In the genomic region with DNA sequence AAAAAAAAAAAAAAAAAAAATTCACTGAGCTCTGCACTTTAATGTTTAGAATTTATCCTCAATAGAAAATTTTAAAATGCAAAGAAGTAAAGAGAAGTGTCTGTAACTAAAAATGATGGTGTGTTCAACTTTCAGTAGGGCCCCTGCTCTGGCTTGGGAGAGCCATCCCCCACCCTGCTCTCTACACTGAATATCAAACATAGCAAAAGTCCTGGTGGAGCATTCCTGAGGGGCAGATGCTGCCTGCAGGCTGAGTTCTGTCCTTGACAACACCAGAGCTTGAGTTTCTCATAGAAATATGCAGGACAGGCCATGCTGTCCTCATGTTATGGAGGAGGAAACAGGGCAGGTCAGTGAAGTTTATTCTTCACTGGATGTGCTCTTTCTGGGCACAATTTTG, we compare ENCODE assay signal across 25 cellular contexts. TPM values are rescaled to one million over a fixed set of nuclear protein-coding genes. Genes with fewer than 3 reads are reported as not detected.
DNase-seq lines count a peak whose midpoint lies in the region; ATAC-seq and TF ChIP-seq lines count a peak whose summit lies in the region.
"Had no signal": no experiment of that assay in that cellular context is flagged by ENCODE, and none has a peak within 500 bp of the region (broad histone marks: within the 10 kb centered on the region; RNA-seq: fewer than 3 reads in every experiment).

No MANE protein-coding gene starts in this region.

- DNase-seq in DND-41, result no peak
- no peak for DNase-seq in adrenal gland
- no peak for DNase-seq in naive thymus-derived CD8-positive, alpha-beta T cell
- no peak for DNase-seq in NCI-H2171 treated with DMSO at 0.1 percent for 48 hours (lab: John Stamatoyannopoulos, UW)
- DNase-seq in activated T-cell treated with anti-CD3 and anti-CD28 coated beads, Interleukin-2, amount 50 U/mL, for 48 hours, result no peak
- DNase-seq in amygdala (lab: John Stamatoyannopoulos, UW), result no peak
- DNase-seq in kidney glomerular epithelial cell (lab: John Stamatoyannopoulos, UW), result no peak
- DNase-seq: AML-193; Caco-2; CD8-positive, alpha-beta T cell; DMS79 treated with DMSO at 0.1 percent for 48 hours; GM23248; IMR-90; KG1; NCI-H1048; NCI-H1694 treated with DMSO at 0.1 percent for 48 hours; NCI-H226; NCI-H510A treated with DMSO at 0.1 percent for 48 hours; NCI-H82; PC-9 had no signal

- no peaks in the 10 kb centered on the region for H3K79me2 ChIP-seq in DND-41 (ENCODE audit: insufficient read depth, low read length)

- no peaks in the 10 kb centered on the region for H3K27me3 Mint-ChIP-seq in naive thymus-derived CD8-positive, alpha-beta T cell

- intact Hi-C loops in adrenal gland (cut with DNase I), result loop anchor here in 1 of 2 donors (10.0 kb wide), 1 partner anchor 50 kb away; no protein-coding TSS in a partner anchor

- no peak for ATAC-seq in DND-41 (ENCODE audit: insufficient read depth, low read depth)
- ATAC-seq in naive thymus-derived CD8-positive, alpha-beta T cell, result no peak
- ATAC-seq: A549; CD8-positive, alpha-beta T cell; HCT116; Right ventricle myocardium inferior had no signal

- H3K27ac Mint-ChIP-seq in naive thymus-derived CD8-positive, alpha-beta T cell, result peak overlapping the region in 6 of 10 donors; percentile 14 to 90 (median 75)
- H3K27ac Mint-ChIP-seq: CD8-positive, alpha-beta T cell had no signal

- H3K4me3 ChIP-seq in DND-41 (ENCODE audit: low read depth in 1 of 2, low read length in 2 of 2), result no peak overlapping the region
- H3K4me3 ChIP-seq in adrenal gland, result no peak overlapping the region
- H3K4me3 ChIP-seq: A549, GM23248, PC-9, SJSA1 had no signal

- H4K20me1 ChIP-seq in DND-41 (ENCODE audit: insufficient read depth, low read length), result no peaks in the 10 kb centered on the region

- H2AFZ ChIP-seq in DND-41 (ENCODE audit: low read depth, low read length), result no peak overlapping the region
- H2AFZ ChIP-seq: GM23248, PC-9 had no signal

- no peak for TF ChIP-seq CTCF in DND-41 (IDR thresholded peaks at IDR 0.05; ENCODE audit: borderline replicate concordance, extremely low read depth, low read length, poor library complexity, severe bottlenecking)
- no peak for TF ChIP-seq CTCF in adrenal gland (IDR thresholded peaks at IDR 0.05)

- peak overlapping the region; percentile 44; the same call in 1 of the 2 replicates for H3K27ac ChIP-seq in DND-41 (ENCODE audit: low read length)
- H3K27ac ChIP-seq in KOPT-K1 (ENCODE audit: low read depth, low read length, poor library complexity, severe bottlenecking), result peak overlapping the region; percentile 62
- peak overlapping the region in 3 of 5 donors; percentile 64 to 81 (median 72) for H3K27ac ChIP-seq in adrenal gland
- H3K27ac ChIP-seq: A549, GM23248, PC-9, SJSA1 had no signal

- H3K4me1 ChIP-seq in DND-41 (ENCODE audit: insufficient read depth, low read length) (peaks cover 78% of the 10 kb centered on the region), adrenal gland (replicated peaks in 1 of 2) (peaks cover 28 to 40% of the 10 kb centered on the region in 2 donors)
- H3K4me1 ChIP-seq: A549, Caco-2, SJSA1 had no signal

- H3K9me3 ChIP-seq in DND-41 (ENCODE audit: insufficient read depth, low read length, severe bottlenecking) (no peaks in the 10 kb centered on the region), KOPT-K1 (ENCODE audit: insufficient read depth, low read length, poor library complexity, severe bottlenecking) (no peaks in the 10 kb centered on the region), adrenal gland (replicated peaks in 1 of 3) (no peaks in the 10 kb centered on the region)
- H3K9me3 ChIP-seq: A549, Caco-2, SJSA1 had no signal

- H3K36me3 Mint-ChIP-seq in naive thymus-derived CD8-positive, alpha-beta T cell, result no peaks in the 10 kb centered on the region
- H3K36me3 Mint-ChIP-seq: CD8-positive, alpha-beta T cell had no signal

- H3K4me3 Mint-ChIP-seq in naive thymus-derived CD8-positive, alpha-beta T cell, result no peak overlapping the region
- H3K4me3 Mint-ChIP-seq: CD8-positive, alpha-beta T cell had no signal

- POLR2A ChIA-PET in naive thymus-derived CD8-positive, alpha-beta T cell (lab: Charles Lee), result interaction anchor here (0.7 to 1.9 kb wide), 3 partner anchors 14 to 33 kb away, joined by 3 to 5 read pairs (median 5); no protein-coding TSS in a partner anchor

- H3K27me3 ChIP-seq in DND-41 (ENCODE audit: insufficient read depth, low read length, poor library complexity), result no peaks in the 10 kb centered on the region
- H3K27me3 ChIP-seq in adrenal gland, result no peaks in the 10 kb centered on the region

- peaks cover 53 to 94% (median 91%) of the 10 kb centered on the region in 4 donors for H3K4me1 Mint-ChIP-seq in naive thymus-derived CD8-positive, alpha-beta T cell

- H3K9me3 Mint-ChIP-seq in naive thymus-derived CD8-positive, alpha-beta T cell, result no peaks in the 10 kb centered on the region
- H3K9me3 Mint-ChIP-seq: CD8-positive, alpha-beta T cell had no signal

- H3K36me3 ChIP-seq in DND-41 (ENCODE audit: insufficient read depth, low read length) (no peaks in the 10 kb centered on the region), KOPT-K1 (ENCODE audit: insufficient read depth, low read length) (no peaks in the 10 kb centered on the region), adrenal gland (replicated peaks in 1 of 2) (no peaks in the 10 kb centered on the region)
- H3K36me3 ChIP-seq: SJSA1 had no signal

- no peak for TF ChIP-seq POLR2A in adrenal gland (IDR thresholded peaks at IDR 0.05)

- H3K4me2 ChIP-seq in DND-41 (ENCODE audit: insufficient read depth, low read length), result no peak overlapping the region
- H3K4me2 ChIP-seq: A549, PC-9 had no signal

- no peak overlapping the region for H3K9ac ChIP-seq in DND-41 (ENCODE audit: low read depth, low read length)
- H3K9ac ChIP-seq: GM23248 had no signal

RNA-seq across cellular contexts. Expression of a gene that starts 7.1 kb away (rescaled TPM):
- 10 to 100 TPM; 21.0 to 57.0 (median 27.5) TPM for total RNA-seq in adrenal gland
- polyA plus RNA-seq in adrenal gland, result 10 to 100 TPM; 11.5 to 19.6 (median 19.1) TPM
- 100 to 1,000 TPM; 565 to 573 TPM for total RNA-seq in naive thymus-derived CD8-positive, alpha-beta T cell
- polyA plus RNA-seq in naive thymus-derived CD8-positive, alpha-beta T cell, result 100 to 1,000 TPM; 154 to 359 (median 176) TPM

Comparison
In these comparisons a context has a peak if more than half of its experiments do, and no peak if none do; other contexts are left out.
1. RNA of a gene that starts 7.1 kb away (total RNA-seq): 565 to 573 TPM in naive thymus-derived CD8-positive, alpha-beta T cell; 21.0 to 57.0 TPM in adrenal gland; every median in the first group is over 4 times any median in the second.
2. Peak in every context shown above with its lines, with median percentiles within 50 percentile points of each other: H3K27ac ChIP-seq.